In the genomic region with DNA sequence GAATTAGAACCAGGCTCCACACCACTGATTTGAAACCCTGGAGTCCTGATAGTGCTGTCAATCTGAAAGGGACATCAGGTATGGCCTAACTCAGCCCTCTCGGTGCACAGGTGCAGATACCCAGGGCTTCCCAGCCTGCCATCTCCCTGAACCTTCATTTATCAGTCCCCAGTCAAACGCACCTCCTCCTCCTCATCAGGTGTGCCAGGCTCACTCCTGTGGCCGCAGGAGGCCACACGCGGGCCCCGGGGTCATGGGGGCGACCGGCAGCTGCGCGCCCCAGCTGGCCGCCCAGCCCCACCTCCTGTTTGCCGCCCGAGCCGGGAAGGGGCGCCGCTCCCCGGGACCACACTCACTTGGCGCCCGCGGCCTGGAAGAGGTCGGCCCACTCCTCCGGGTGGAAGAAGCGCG, we compare ENCODE assay signal across 8 cellular contexts. TPM values are rescaled to one million over a fixed set of nuclear protein-coding genes. Genes with fewer than 3 reads are reported as not detected.
A peak's percentile ranks its signal among the peaks of the same experiment; 100 is the strongest.
DNase-seq lines count a peak whose midpoint lies in the region; ATAC-seq and TF ChIP-seq lines count a peak whose summit lies in the region.

No MANE protein-coding gene starts in this region.

- intact Hi-C loops in sciatic nerve (cut with DNase I) = no loop called here

- no peaks in the 10 kb centered on the region for H3K27me3 ChIP-seq in GM06990 (replicated peaks; ENCODE audit: control insufficient read depth, insufficient read depth, low read length)
- peaks cover 2% of the 10 kb centered on the region for H3K27me3 ChIP-seq in SJSA1 (replicated peaks)

- no peak overlapping the region for H3K27ac ChIP-seq in SJSA1

- H3K4me3 ChIP-seq in GM06990 (replicated peaks; ENCODE audit: low read depth, low read length) (peak overlapping the region; percentile 90), SJSA1 (peak overlapping the region; percentile 50), fibroblast of villous mesenchyme (ENCODE audit: low read depth, low read length) (peak overlapping the region; percentile 68)

- peaks cover 18% of the 10 kb centered on the region for H3K4me1 ChIP-seq in SJSA1 (replicated peaks)

- H3K36me3 ChIP-seq in GM06990 (ENCODE audit: control insufficient read depth, insufficient read depth, low read length) = peaks cover 7% of the 10 kb centered on the region
- H3K36me3 ChIP-seq in SJSA1 = no peaks in the 10 kb centered on the region

- ATAC-seq in HG02571 (IDR thresholded peaks at IDR 0.05; ENCODE audit: unreplicated experiment) = peak; percentile 14
- peak; percentile 26 for ATAC-seq in sciatic nerve

- no peaks in the 10 kb centered on the region for H3K9me3 ChIP-seq in SJSA1 (replicated peaks)

- in situ Hi-C loops in GM13976 (cut with MboI; ENCODE audit: low sequenced_read_pairs, unreplicated experiment) = no loop called here

- DNase-seq in GM06990 (ENCODE audit: extremely low read depth, insufficient read length) = no peak
- DNase-seq in SJSA1 (ENCODE audit: low read depth in 1 of 2, low spot score in 2 of 2) = no peak
- DNase-seq in fibroblast of villous mesenchyme (ENCODE audit: low read depth) = no peak
- DNase-seq in sciatic nerve (ENCODE audit: low spot score) = no peak
- DNase-seq in retina = no peak
- DNase-seq in GM13976 (ENCODE audit: low spot score) = no peak
- DNase-seq in NCI-H2029 treated with DMSO at 0.1 percent for 48 hours (lab: John Stamatoyannopoulos, UW) = no peak

- TF ChIP-seq CTCF in GM06990 (IDR thresholded peaks at IDR 0.05; ENCODE audit: insufficient read depth, low read length, poor library complexity, severe bottlenecking) (no peak), fibroblast of villous mesenchyme (IDR thresholded peaks at IDR 0.05; ENCODE audit: insufficient read depth, low read depth, low read length) (no peak), GM13976 (IDR thresholded peaks at IDR 0.05; ENCODE audit: borderline replicate concordance, control extremely low read depth, extremely low read depth, insufficient read depth, missing control alignments) (no peak)

RNA-seq across cellular contexts. Expression of a gene that starts 0.5 kb away (rescaled TPM):
- 2.3 and 3.9 TPM in 2 replicates for total RNA-seq in SJSA1 (2014; rRNA removed; shearing (Covaris generic))
- total RNA-seq in fibroblast of villous mesenchyme = 4.8 and 7.8 TPM in 2 replicates
- total RNA-seq in sciatic nerve = 22.3 TPM

RNA-seq across cellular contexts. Expression of a gene that starts 42.3 kb away (rescaled TPM):
- total RNA-seq in SJSA1 (2014; rRNA removed; shearing (Covaris generic)) = 24.0 and 35.9 TPM in 2 replicates
- total RNA-seq in fibroblast of villous mesenchyme = 30.3 and 37.1 TPM in 2 replicates
- total RNA-seq in sciatic nerve = 34.4 TPM

RNA-seq across cellular contexts. Expression of a gene that starts 45.6 kb away (rescaled TPM):
- total RNA-seq in SJSA1 (2014; rRNA removed; shearing (Covaris generic)) = 0.08 TPM in 1 of 2 replicates, not detected in the other
- not detected in 2 replicates for total RNA-seq in fibroblast of villous mesenchyme
- 0.09 TPM for total RNA-seq in sciatic nerve
